In the genomic region with DNA sequence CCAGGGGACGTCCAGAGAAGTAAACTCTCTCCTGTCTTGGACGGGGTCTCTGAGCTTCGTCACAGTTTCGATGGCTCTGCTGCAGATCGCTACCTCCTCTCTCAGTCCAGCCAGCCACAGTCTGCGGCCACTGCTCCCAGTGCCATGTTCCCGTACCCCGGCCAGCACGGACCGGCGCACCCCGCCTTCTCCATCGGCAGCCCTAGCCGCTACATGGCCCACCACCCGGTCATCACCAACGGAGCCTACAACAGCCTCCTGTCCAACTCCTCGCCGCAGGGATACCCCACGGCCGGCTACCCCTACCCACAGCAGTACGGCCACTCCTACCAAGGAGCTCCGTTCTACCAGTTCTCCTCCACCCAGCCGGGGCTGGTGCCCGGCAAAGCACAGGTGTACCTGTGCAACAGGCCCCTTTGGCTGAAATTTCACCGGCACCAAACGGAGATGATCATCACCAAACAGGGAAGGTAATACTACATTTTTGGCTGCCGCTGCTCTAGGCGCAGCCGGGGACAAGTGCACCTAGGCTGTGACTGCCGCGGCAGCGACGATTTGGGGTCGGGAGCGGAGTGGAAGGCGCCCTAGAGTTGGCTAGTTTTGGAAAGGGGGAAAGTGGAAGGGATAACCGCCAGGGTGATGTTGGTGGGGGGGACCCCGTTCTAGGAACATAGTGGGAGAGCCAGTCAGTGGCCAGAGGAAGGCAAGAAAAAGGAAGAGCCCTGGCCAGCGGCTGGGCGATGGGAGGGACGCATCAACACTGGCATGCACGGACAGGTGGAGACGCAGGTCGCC, we compare ENCODE assay signal across 12 cellular contexts. TPM values are rescaled to one million over a fixed set of nuclear protein-coding genes. Genes with fewer than 3 reads are reported as not detected.
A peak's percentile ranks its signal among the peaks of the same experiment; 100 is the strongest.
DNase-seq lines count a peak whose midpoint lies in the region; TF ChIP-seq lines count a peak whose summit lies in the region.
"Had no signal": no experiment of that assay in that cellular context is flagged by ENCODE, and none has a peak within 500 bp of the region (broad histone marks: within the 10 kb centered on the region; RNA-seq: fewer than 3 reads in every experiment).

No MANE protein-coding gene starts in this region.

- no peaks in the 10 kb centered on the region for H3K27me3 ChIP-seq in HAP-1 (ENCODE audit: low read depth)

- H3K4me3 ChIP-seq in HAP-1, result no peak overlapping the region

- DNase-seq in stimulated activated CD4-positive, alpha-beta T cell treated with anti-CD3 and anti-CD28 coated beads, Interleukin-4, amount 100 ng/mL, for 1 hour, result peak; percentile 14
- DNase-seq in stimulated activated CD4-positive, alpha-beta T cell treated with anti-CD3 and anti-CD28 coated beads, Interleukin-2, amount 100 ng/mL, for 24 hours, result no peak
- peak; percentile 18 for DNase-seq in activated CD4-positive, alpha-beta memory T cell treated with anti-CD3 and anti-CD28 coated beads for 36 hours
- DNase-seq in immature natural killer cell, result no peak
- DNase-seq in HAP-1 (ENCODE audit: low spot score in 2 of 2), result no peak
- DNase-seq in chondrocyte (ENCODE audit: low spot score), result no peak
- DNase-seq in mucosa of gallbladder (ENCODE audit: low spot score), result no peak
- no peak for DNase-seq in SK-N-DZ (ENCODE audit: low spot score)
- DNase-seq: caudate nucleus, KBM-7 had no signal

- intact Hi-C loops in activated CD4-positive, alpha-beta memory T cell treated with anti-CD3 and anti-CD28 coated beads for 36 hours (cut with micrococcal nuclease), result loop anchor here (1.0 to 5.0 kb wide), 3 partner anchors 7 to 180 kb away; a partner anchor contains a TSS

- peak overlapping the region; percentile 32 for H3K4me3 Mint-ChIP-seq in activated CD4-positive, alpha-beta memory T cell treated with anti-CD3 and anti-CD28 coated beads for 36 hours
- peak overlapping the region in 3 of 5 donors; percentile 17 to 45 (median 23) for H3K4me3 Mint-ChIP-seq in immature natural killer cell
- no peak overlapping the region for H3K4me3 Mint-ChIP-seq in chondrocyte (ENCODE audit: unreplicated experiment)

- CTCF ChIA-PET in activated CD4-positive, alpha-beta memory T cell treated with anti-CD3 and anti-CD28 coated beads for 36 hours (lab: Charles Lee), result interaction anchor here (0.8 to 1.1 kb wide), 2 partner anchors 9 to 11 kb away, joined by 3 to 5 read pairs; no protein-coding TSS in a partner anchor

- H3K9me3 ChIP-seq in HAP-1, result no peaks in the 10 kb centered on the region
- H3K9me3 ChIP-seq: pancreas had no signal

- peaks cover 47% of the 10 kb centered on the region for H3K4me1 Mint-ChIP-seq in activated CD4-positive, alpha-beta memory T cell treated with anti-CD3 and anti-CD28 coated beads for 36 hours (ENCODE audit: low read depth)
- H3K4me1 Mint-ChIP-seq in immature natural killer cell (peaks cover 27 to 60% of the 10 kb centered on the region in 2 donors), chondrocyte (ENCODE audit: low read depth) (peaks cover 45% of the 10 kb centered on the region)

- POLR2A ChIA-PET in activated CD4-positive, alpha-beta memory T cell treated with anti-CD3 and anti-CD28 coated beads for 36 hours (lab: Charles Lee), result interaction anchor here (0.6 kb wide), 1 partner anchor 7 kb away, joined by 4 read pairs; no protein-coding TSS in a partner anchor

- in situ Hi-C loops in HAP-1 (cut with MboI; ENCODE audit: low sequenced_read_pairs), result no loop called here

- no peaks in the 10 kb centered on the region for H3K36me3 Mint-ChIP-seq in activated CD4-positive, alpha-beta memory T cell treated with anti-CD3 and anti-CD28 coated beads for 36 hours
- H3K36me3 Mint-ChIP-seq in immature natural killer cell (peaks cover 0 to 8% (median 4%) of the 10 kb centered on the region in 3 donors), chondrocyte (ENCODE audit: low read depth) (peaks cover 6% of the 10 kb centered on the region)

- TF ChIP-seq CTCF in chondrocyte (IDR thresholded peaks at IDR 0.05), result no peak

- no peaks in the 10 kb centered on the region for H3K36me3 ChIP-seq in HAP-1 (replicated peaks)
- H3K36me3 ChIP-seq: pancreas, WERI-Rb-1 had no signal

- H3K27ac Mint-ChIP-seq in activated CD4-positive, alpha-beta memory T cell treated with anti-CD3 and anti-CD28 coated beads for 36 hours, result no peak overlapping the region
- H3K27ac Mint-ChIP-seq in immature natural killer cell, result no peak overlapping the region
- no peak overlapping the region for H3K27ac Mint-ChIP-seq in chondrocyte (ENCODE audit: unreplicated experiment)

- H3K27me3 Mint-ChIP-seq in activated CD4-positive, alpha-beta memory T cell treated with anti-CD3 and anti-CD28 coated beads for 36 hours, result peaks cover 69% of the 10 kb centered on the region
- H3K27me3 Mint-ChIP-seq in immature natural killer cell (ENCODE audit: low read depth in 3 of 3) (peaks cover 30 to 45% (median 39%) of the 10 kb centered on the region in 3 donors), chondrocyte (ENCODE audit: low read depth) (peaks cover 69% of the 10 kb centered on the region)

- H3K4me1 ChIP-seq in HAP-1, result peaks cover 32% of the 10 kb centered on the region

- H3K9me3 Mint-ChIP-seq in activated CD4-positive, alpha-beta memory T cell treated with anti-CD3 and anti-CD28 coated beads for 36 hours, result no peaks in the 10 kb centered on the region
- H3K9me3 Mint-ChIP-seq in immature natural killer cell (peaks cover 0 to 1% (median 0%) of the 10 kb centered on the region in 6 donors), chondrocyte (ENCODE audit: low read depth) (no peaks in the 10 kb centered on the region)

RNA-seq across cellular contexts. Expression of a gene that starts 0.7 kb away (rescaled TPM):
- total RNA-seq in activated CD4-positive, alpha-beta memory T cell treated with anti-CD3 and anti-CD28 coated beads for 36 hours, result not detected
- not detected for polyA plus RNA-seq in immature natural killer cell
- total RNA-seq in chondrocyte (not detected in 3 replicates), mucosa of gallbladder (not detected)
- polyA plus RNA-seq in SK-N-DZ (2014; cell fraction: cytosol; rRNA removed), result not detected in 2 replicates
- polyA plus RNA-seq in SK-N-DZ (2014; cell fraction: nucleus; rRNA removed), result 0.13 TPM in 1 of 2 replicates, not detected in the other
- total RNA-seq: pancreas had no signal

Comparison
In these comparisons a context has a peak if more than half of its experiments do, and no peak if none do; other contexts are left out.
1. DNase-seq: peak in stimulated activated CD4-positive, alpha-beta T cell treated with anti-CD3 and anti-CD28 coated beads, Interleukin-4, amount 100 ng/mL, for 1 hour (single experiment) and activated CD4-positive, alpha-beta memory T cell treated with anti-CD3 and anti-CD28 coated beads for 36 hours (single experiment); none in stimulated activated CD4-positive, alpha-beta T cell treated with anti-CD3 and anti-CD28 coated beads, Interleukin-2, amount 100 ng/mL, for 24 hours (0 of 2), immature natural killer cell (0 of 3), HAP-1 (0 of 2), chondrocyte (single experiment), mucosa of gallbladder (single experiment) and SK-N-DZ (single experiment).